Comparison of ENCODE assay signal across 33 cellular contexts in genomic region chr11:1754376-1755150, GRCh38. TPM values are rescaled to one million over a fixed set of nuclear protein-coding genes. Genes with fewer than 3 reads are reported as not detected.
DNase-seq lines count a peak whose midpoint lies in the region; ATAC-seq and TF ChIP-seq lines count a peak whose summit lies in the region.
"Had no signal": no experiment of that assay in that cellular context is flagged by ENCODE, and none has a peak within 500 bp of the region (broad histone marks: within the 10 kb centered on the region; RNA-seq: fewer than 3 reads in every experiment).

No MANE protein-coding gene starts in this region.

- H3K4me2 ChIP-seq in osteoblast (ENCODE audit: insufficient read depth, low read length): no peak overlapping the region
- H3K4me2 ChIP-seq: smooth muscle cell had no signal

- 93 to 95% methylated on average over 8 of the region's 8 CpGs for WGBS in sigmoid colon, 2 donors
- WGBS in endodermal cell (ENCODE audit: insufficient coverage in 1 of 2, insufficient read length in 1 of 2), 2 experiments: 95 to 100% methylated on average over 1 to 8 of the region's 8 CpGs

- H3K27ac ChIP-seq in HEK293 (ENCODE audit: extremely low read depth, low read depth, low read length): no peak overlapping the region
- no peak overlapping the region for H3K27ac ChIP-seq in osteoblast (ENCODE audit: low read depth, low read length)
- H3K27ac ChIP-seq in sigmoid colon: no peak overlapping the region
- H3K27ac ChIP-seq in endodermal cell (ENCODE audit: low read depth, low read length): no peak overlapping the region
- H3K27ac ChIP-seq: parathyroid adenoma, SJCRH30, testis, VCaP had no signal

- H3K36me3 Mint-ChIP-seq in activated CD8-positive, alpha-beta memory T cell treated with anti-CD3 and anti-CD28 coated beads, Interleukin-2, amount 10 ng/mL, durations not matched to agents 7 days and 5 days: peaks cover 17% of the 10 kb centered on the region
- H3K36me3 Mint-ChIP-seq in chondrocyte (ENCODE audit: low read depth): peaks cover 11% of the 10 kb centered on the region
- H3K36me3 Mint-ChIP-seq in endodermal cell (ENCODE audit: low read depth): peaks cover 11% of the 10 kb centered on the region

- TF ChIP-seq CTCF in HEK293 (tag by site-specific recombination; IDR thresholded peaks at IDR 0.05): no peak
- no peak for TF ChIP-seq CTCF in chondrocyte (IDR thresholded peaks at IDR 0.05)
- TF ChIP-seq CTCF in osteoblast (IDR thresholded peaks at IDR 0.05; ENCODE audit: extremely low read depth, low read depth, low read length): no peak
- no peak for TF ChIP-seq CTCF in sigmoid colon (IDR thresholded peaks at IDR 0.05)
- TF ChIP-seq CTCF in endodermal cell (conservative IDR thresholded peaks at IDR 0.05): no peak

- peaks cover 23% of the 10 kb centered on the region for H4K20me1 ChIP-seq in osteoblast (ENCODE audit: insufficient read depth, low read length)

- H3K36me3 ChIP-seq in HEK293 (ENCODE audit: control insufficient read depth in 2 of 2, insufficient read depth in 1 of 2, low read length in 2 of 2): peaks cover 0 to 74% of the 10 kb centered on the region in 2 experiments; a peak in 1 of 3 replicates
- peaks cover 40% of the 10 kb centered on the region for H3K36me3 ChIP-seq in osteoblast (ENCODE audit: insufficient read depth, low read length)
- H3K36me3 ChIP-seq in sigmoid colon: peaks cover 17 to 74% (median 47%) of the 10 kb centered on the region in 4 donors
- no peaks in the 10 kb centered on the region for H3K36me3 ChIP-seq in endodermal cell (ENCODE audit: control insufficient read depth, insufficient read depth, low read length)
- H3K36me3 ChIP-seq: SJCRH30 had no signal

- TF ChIP-seq POLR2A in sigmoid colon (IDR thresholded peaks at IDR 0.05): no peak

- CTCF ChIA-PET in activated CD8-positive, alpha-beta memory T cell treated with anti-CD3 and anti-CD28 coated beads, Interleukin-2, amount 10 ng/mL, durations not matched to agents 7 days and 5 days (lab: Charles Lee): interaction anchor here (0.8 to 1.1 kb wide), 2 partner anchors 9 to 61 kb away, joined by 4 to 5 read pairs; partner anchors contain the start of gene CTSD
- CTCF ChIA-PET in HEK293 (lab: Yijun Ruan, JAX): no interaction called here

- H3K4me3 Mint-ChIP-seq in activated CD8-positive, alpha-beta memory T cell treated with anti-CD3 and anti-CD28 coated beads, Interleukin-2, amount 10 ng/mL, durations not matched to agents 7 days and 5 days: no peak overlapping the region
- H3K4me3 Mint-ChIP-seq in chondrocyte (ENCODE audit: unreplicated experiment) (no peak overlapping the region), endodermal cell (no peak overlapping the region)
- H3K4me3 Mint-ChIP-seq: activated T-helper 17 cell treated with anti-CD3 and anti-CD28 coated beads, Interleukin-2, amount 50 U/mL, for 72 hours; dendritic cell treated with granulocyte-macrophage colony-stimulating factor and Interleukin-4, amounts not matched to agents 40 ng/mL and 50 ng/mL, for 4 days had no signal

- no peak overlapping the region for H3K9ac ChIP-seq in endodermal cell (ENCODE audit: extremely low read depth, low read length, poor library complexity, severe bottlenecking)
- H3K9ac ChIP-seq: parathyroid adenoma had no signal

- no peak overlapping the region for H2AFZ ChIP-seq in osteoblast (ENCODE audit: low read length)
- H2AFZ ChIP-seq: parathyroid adenoma had no signal

- H3K9me3 Mint-ChIP-seq in activated CD8-positive, alpha-beta memory T cell treated with anti-CD3 and anti-CD28 coated beads, Interleukin-2, amount 10 ng/mL, durations not matched to agents 7 days and 5 days (ENCODE audit: low read depth): no peaks in the 10 kb centered on the region
- no peaks in the 10 kb centered on the region for H3K9me3 Mint-ChIP-seq in chondrocyte (ENCODE audit: low read depth)
- no peaks in the 10 kb centered on the region for H3K9me3 Mint-ChIP-seq in endodermal cell
- H3K9me3 Mint-ChIP-seq: activated T-helper 17 cell treated with anti-CD3 and anti-CD28 coated beads, Interleukin-2, amount 50 U/mL, for 72 hours; CD8-positive, alpha-beta T cell; dendritic cell treated with granulocyte-macrophage colony-stimulating factor and Interleukin-4, amounts not matched to agents 40 ng/mL and 50 ng/mL, for 4 days had no signal

- no peak overlapping the region for H3K4me3 ChIP-seq in HEK293 (ENCODE audit: low read depth, low read length)
- no peak overlapping the region for H3K4me3 ChIP-seq in osteoblast (ENCODE audit: insufficient read depth, low read length)
- H3K4me3 ChIP-seq in sigmoid colon: no peak overlapping the region
- H3K4me3 ChIP-seq in endodermal cell (ENCODE audit: low read length): no peak overlapping the region
- H3K4me3 ChIP-seq: SJCRH30, smooth muscle cell, testis had no signal

- POLR2A ChIA-PET in HEK293 (lab: Yijun Ruan, JAX): interaction anchor here (0.6 kb wide), 1 partner anchor 19 kb away, joined by 4 read pairs; no protein-coding TSS in a partner anchor

- H3K4me1 ChIP-seq in HEK293 (ENCODE audit: control insufficient read depth, insufficient read depth, low read length) (no peaks in the 10 kb centered on the region; the same call in 1 of the 2 replicates), osteoblast (ENCODE audit: insufficient read depth, low read length) (peaks cover 24% of the 10 kb centered on the region), sigmoid colon (peaks cover 0 to 19% (median 3%) of the 10 kb centered on the region in 4 donors), endodermal cell (ENCODE audit: control insufficient read depth, insufficient read depth, low read length) (no peaks in the 10 kb centered on the region)
- H3K4me1 ChIP-seq: parathyroid adenoma had no signal

- peaks cover 25% of the 10 kb centered on the region for H3K79me2 ChIP-seq in osteoblast (ENCODE audit: insufficient read depth, low read length)
- H3K79me2 ChIP-seq: parathyroid adenoma had no signal

- TF ChIP-seq EP300 in sigmoid colon (IDR thresholded peaks at IDR 0.05): no peak

- ATAC-seq in activated CD8-positive, alpha-beta memory T cell treated with anti-CD3 and anti-CD28 coated beads, Interleukin-2, amount 10 ng/mL, durations not matched to agents 7 days and 5 days: no peak
- ATAC-seq: activated T-helper 17 cell treated with anti-CD3 and anti-CD28 coated beads, Interleukin-2, amount 50 U/mL, for 72 hours; CD8-positive, alpha-beta T cell; HCT116; stimulated activated naive CD8-positive, alpha-beta T cell treated with anti-CD3 and anti-CD28 coated beads, Interleukin-15, Interleukin-2, amounts not matched to agents 100 U/mL and 50 U/mL, for 24 hours had no signal

- intact Hi-C loops in sigmoid colon (cut with DNase I): loop anchor here (10.0 kb wide), 1 partner anchor 650 kb away; the partner anchor contains the start of gene TSSC4

- peaks cover 10% of the 10 kb centered on the region for H3K27me3 Mint-ChIP-seq in activated CD8-positive, alpha-beta memory T cell treated with anti-CD3 and anti-CD28 coated beads, Interleukin-2, amount 10 ng/mL, durations not matched to agents 7 days and 5 days
- no peaks in the 10 kb centered on the region for H3K27me3 Mint-ChIP-seq in chondrocyte (ENCODE audit: low read depth)
- H3K27me3 Mint-ChIP-seq in endodermal cell (ENCODE audit: insufficient read depth): peaks cover 11% of the 10 kb centered on the region

- H3K9me3 ChIP-seq in HEK293 (ENCODE audit: control insufficient read depth, insufficient read depth, low read depth, low read length) (no peaks in the 10 kb centered on the region), osteoblast (ENCODE audit: low read depth, low read length) (no peaks in the 10 kb centered on the region), sigmoid colon (no peaks in the 10 kb centered on the region), endodermal cell (ENCODE audit: control insufficient read depth, low read length) (no peaks in the 10 kb centered on the region)
- H3K9me3 ChIP-seq: SJCRH30, testis had no signal

- H3K27me3 ChIP-seq in osteoblast (ENCODE audit: insufficient read depth, low read length) (no peaks in the 10 kb centered on the region), sigmoid colon (peaks cover 4 to 14% (median 6%) of the 10 kb centered on the region in 3 donors), endodermal cell (ENCODE audit: control insufficient read depth, insufficient read depth, low read length, poor library complexity, severe bottlenecking) (peaks cover 12% of the 10 kb centered on the region)
- H3K27me3 ChIP-seq: SJCRH30, testis had no signal

- H3K4me1 Mint-ChIP-seq in activated CD8-positive, alpha-beta memory T cell treated with anti-CD3 and anti-CD28 coated beads, Interleukin-2, amount 10 ng/mL, durations not matched to agents 7 days and 5 days: peaks cover 51% of the 10 kb centered on the region
- H3K4me1 Mint-ChIP-seq in chondrocyte (ENCODE audit: low read depth) (peaks cover 79% of the 10 kb centered on the region), endodermal cell (peaks cover 5% of the 10 kb centered on the region)

- DNase-seq in activated CD8-positive, alpha-beta memory T cell treated with anti-CD3 and anti-CD28 coated beads, Interleukin-2, amount 10 ng/mL, durations not matched to agents 7 days and 5 days: no peak
- no peak for DNase-seq in activated CD8-positive, alpha-beta memory T cell treated with anti-CD3 and anti-CD28 coated beads, Interleukin-2, amount 50 U/mL, for 4 hours
- DNase-seq in chondrocyte (ENCODE audit: low spot score): peak; percentile 84
- DNase-seq in osteoblast (ENCODE audit: insufficient read length, low spot score, missing footprints): peak; percentile 85
- DNase-seq in sigmoid colon: no peak
- no peak for DNase-seq in D341Med (ENCODE audit: low spot score)
- no peak for DNase-seq in endodermal cell
- DNase-seq: CD8-positive, alpha-beta T cell; central memory CD4-positive, alpha-beta T cell; EL; kidney; MV-4-11; NCI-H1436; NCI-H2081 treated with DMSO at 0.1 percent for 48 hours; NCI-H2227 treated with DMSO at 0.1 percent for 48 hours; NCI-H526 treated with DMSO at 0.1 percent for 48 hours; SJCRH30; stimulated activated CD4-positive, alpha-beta T cell treated with anti-CD3 and anti-CD28 coated beads, Interleukin-1b, Interleukin-23, amount 100 ng/mL, for 48 hours; stimulated activated naive CD8-positive, alpha-beta T cell treated with anti-CD3 and anti-CD28 coated beads, Interleukin-15, Interleukin-2, amounts not matched to agents 100 U/mL and 50 U/mL, for 24 hours; T1000; testis had no signal

- H3K27ac Mint-ChIP-seq in activated CD8-positive, alpha-beta memory T cell treated with anti-CD3 and anti-CD28 coated beads, Interleukin-2, amount 10 ng/mL, durations not matched to agents 7 days and 5 days: peak overlapping the region; percentile 21
- H3K27ac Mint-ChIP-seq in chondrocyte (ENCODE audit: unreplicated experiment) (no peak overlapping the region), endodermal cell (no peak overlapping the region)
- H3K27ac Mint-ChIP-seq: activated T-helper 17 cell treated with anti-CD3 and anti-CD28 coated beads, Interleukin-2, amount 50 U/mL, for 72 hours; CD8-positive, alpha-beta T cell had no signal

RNA-seq across cellular contexts. Expression of gene IFITM10, which starts 4.2 kb away (rescaled TPM):
- 1 to 10 TPM in 1 of 2 experiments, under 1 TPM in 1; 0.96 to 1.3 TPM for total RNA-seq in activated CD8-positive, alpha-beta memory T cell treated with anti-CD3 and anti-CD28 coated beads, Interleukin-2, amount 10 ng/mL, durations not matched to agents 7 days and 5 days
- 39.8 to 159 TPM (median 41.2 TPM) in 3 replicates for total RNA-seq in chondrocyte
- total RNA-seq in osteoblast: 15.0 and 18.1 TPM in 2 replicates
- total RNA-seq in sigmoid colon: 1 to 10 TPM in 1 of 4 donors, under 1 TPM in 3; 0.36 to 1.4 (median 0.61) TPM
- under 1 TPM in 1 of 3 donors, not detected in 2; 0.60 TPM for polyA plus RNA-seq in sigmoid colon
- total RNA-seq in endodermal cell: 1 to 10 TPM in 1 of 2 donors, under 1 TPM in 1; 0.75 to 1.0 TPM
- polyA plus RNA-seq in endodermal cell (2013, experiment 1 of 2): 0.39 TPM
- 0.29 TPM for polyA plus RNA-seq in endodermal cell (2013, experiment 2 of 2)

RNA-seq across cellular contexts. Expression of gene CTSD, which starts 9.2 kb away (rescaled TPM):
- total RNA-seq in activated CD8-positive, alpha-beta memory T cell treated with anti-CD3 and anti-CD28 coated beads, Interleukin-2, amount 10 ng/mL, durations not matched to agents 7 days and 5 days: 100 to 1,000 TPM; 133 to 165 TPM
- total RNA-seq in chondrocyte (935 to 3,230 TPM (median 949 TPM) in 3 replicates), osteoblast (491 and 519 TPM in 2 replicates), sigmoid colon (100 to 1,000 TPM; 173 to 222 (median 209) TPM), endodermal cell (100 to 1,000 TPM; 185 to 208 TPM)
- 1,000 to 10,000 TPM in 1 of 3 donors, 100 to 1,000 TPM in 2; 251 to 1,586 (median 853) TPM for polyA plus RNA-seq in sigmoid colon
- polyA plus RNA-seq in endodermal cell (2013, experiment 1 of 2): 92.6 TPM
- 86.0 TPM for polyA plus RNA-seq in endodermal cell (2013, experiment 2 of 2)

RNA-seq across cellular contexts. Expression of gene KRTAP5-6, which starts 57.6 kb away (rescaled TPM):
- not detected for total RNA-seq in activated CD8-positive, alpha-beta memory T cell treated with anti-CD3 and anti-CD28 coated beads, Interleukin-2, amount 10 ng/mL, durations not matched to agents 7 days and 5 days
- total RNA-seq in chondrocyte (not detected in 3 replicates), osteoblast (not detected in 2 replicates), sigmoid colon (not detected), endodermal cell (not detected)
- polyA plus RNA-seq in sigmoid colon: not detected
- not detected for polyA plus RNA-seq in endodermal cell (2013, experiment 1 of 2)
- not detected for polyA plus RNA-seq in endodermal cell (2013, experiment 2 of 2)
- total RNA-seq: activated T-helper 17 cell treated with anti-CD3 and anti-CD28 coated beads, Interleukin-2, amount 50 U/mL, for 72 hours; CD8-positive, alpha-beta T cell; kidney; LHCN-M2; lung microvascular endothelial cell; mononuclear cell; SJCRH30; smooth muscle cell; testis had no signal
- polyA plus RNA-seq: esophagus, neural cell, smooth muscle cell had no signal

Comparison
In these comparisons a context has a peak if more than half of its experiments do, and no peak if none do; other contexts are left out.
1. DNase-seq: peak in chondrocyte (single experiment) and osteoblast (single experiment); none in activated CD8-positive, alpha-beta memory T cell treated with anti-CD3 and anti-CD28 coated beads, Interleukin-2, amount 10 ng/mL, durations not matched to agents 7 days and 5 days (single experiment), activated CD8-positive, alpha-beta memory T cell treated with anti-CD3 and anti-CD28 coated beads, Interleukin-2, amount 50 U/mL, for 4 hours (single experiment), sigmoid colon (single experiment), D341Med (single experiment) and endodermal cell (single experiment).